ENCODE assay signal across 8 cellular contexts in the genomic region with DNA sequence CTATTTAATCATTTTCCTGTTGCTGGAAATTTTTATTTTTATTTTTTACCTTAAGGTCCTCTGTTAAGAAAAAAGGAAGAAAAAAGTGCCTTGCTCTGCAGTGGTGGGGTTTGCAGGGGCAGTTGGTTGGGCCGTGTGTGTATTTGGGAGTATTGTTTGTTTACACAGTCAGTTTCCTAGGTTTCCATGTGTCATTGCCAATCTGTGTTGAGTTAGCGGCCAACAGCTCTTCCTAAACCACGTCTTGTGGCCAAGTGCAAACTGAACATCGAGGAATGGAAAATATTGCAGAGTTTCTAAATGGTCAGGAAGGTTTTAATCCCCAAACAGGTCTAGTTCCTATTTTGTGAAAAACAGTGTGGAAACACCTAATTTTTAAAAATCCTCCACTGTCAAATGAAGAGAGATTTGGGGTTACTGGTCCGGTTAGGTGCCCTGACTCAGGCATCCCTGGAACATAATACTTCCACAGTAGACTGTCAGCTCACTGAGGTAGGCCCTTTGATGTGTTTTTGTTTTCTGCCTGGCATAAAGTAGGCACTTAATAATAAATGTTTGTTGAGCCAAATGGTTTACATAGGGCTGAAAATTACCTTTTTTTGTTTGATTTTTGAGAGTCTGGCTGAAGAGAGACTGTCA. TPM values are rescaled to one million over a fixed set of nuclear protein-coding genes. Genes with fewer than 3 reads are reported as not detected.
DNase-seq lines count a peak whose midpoint lies in the region; ATAC-seq and TF ChIP-seq lines count a peak whose summit lies in the region.

No MANE protein-coding gene starts in this region.

- H3K4me1 Mint-ChIP-seq in activated CD4-positive, alpha-beta memory T cell treated with anti-CD3 and anti-CD28 coated beads, Interleukin-2, amount 10 ng/mL, durations not matched to agents 7 days and 5 days, result no peaks in the 10 kb centered on the region

- POLR2A ChIA-PET in activated CD4-positive, alpha-beta memory T cell treated with anti-CD3 and anti-CD28 coated beads, Interleukin-2, amount 10 ng/mL, durations not matched to agents 7 days and 5 days (lab: Charles Lee), result no interaction called here

- intact Hi-C loops in Right ventricle myocardium superior (cut with DNase I), result no loop called here

- ATAC-seq in Right ventricle myocardium superior (ENCODE audit: poor library complexity) (peak; percentile 95), HG03108 (IDR thresholded peaks at IDR 0.05; ENCODE audit: unreplicated experiment) (no peak), SK-N-SH treated with all-trans-retinoic acid at 6 μM for 48 hours (no peak), HG02870 (IDR thresholded peaks at IDR 0.05; ENCODE audit: unreplicated experiment) (no peak)

- CTCF ChIA-PET in activated CD4-positive, alpha-beta memory T cell treated with anti-CD3 and anti-CD28 coated beads, Interleukin-2, amount 10 ng/mL, durations not matched to agents 7 days and 5 days (lab: Charles Lee), result no interaction called here

- no peaks in the 10 kb centered on the region for H3K36me3 Mint-ChIP-seq in activated CD4-positive, alpha-beta memory T cell treated with anti-CD3 and anti-CD28 coated beads, Interleukin-2, amount 10 ng/mL, durations not matched to agents 7 days and 5 days (ENCODE audit: low read depth)

- H3K9me3 Mint-ChIP-seq in activated CD4-positive, alpha-beta memory T cell treated with anti-CD3 and anti-CD28 coated beads, Interleukin-2, amount 10 ng/mL, durations not matched to agents 7 days and 5 days, result no peaks in the 10 kb centered on the region

- no peak overlapping the region for H3K4me3 Mint-ChIP-seq in activated CD4-positive, alpha-beta memory T cell treated with anti-CD3 and anti-CD28 coated beads, Interleukin-2, amount 10 ng/mL, durations not matched to agents 7 days and 5 days

- DNase-seq in HuH-7 (ENCODE audit: low spot score) (peak; percentile 5), SHP77 (lab: John Stamatoyannopoulos, UW) (peak; percentile 72), Right ventricle myocardium superior (peak; percentile 54), stromal cell of bone marrow (ENCODE audit: low read depth) (peak; percentile 81)
- DNase-seq in activated CD4-positive, alpha-beta memory T cell treated with anti-CD3 and anti-CD28 coated beads, Interleukin-2, amount 10 ng/mL, durations not matched to agents 7 days and 5 days, result no peak

- no peak overlapping the region for H3K27ac Mint-ChIP-seq in activated CD4-positive, alpha-beta memory T cell treated with anti-CD3 and anti-CD28 coated beads, Interleukin-2, amount 10 ng/mL, durations not matched to agents 7 days and 5 days

- H3K27me3 Mint-ChIP-seq in activated CD4-positive, alpha-beta memory T cell treated with anti-CD3 and anti-CD28 coated beads, Interleukin-2, amount 10 ng/mL, durations not matched to agents 7 days and 5 days, result peaks cover 4% of the 10 kb centered on the region

TF ChIP-seq in SK-N-SH treated with all-trans-retinoic acid at 6 μM for 48 hours, 23 proteins besides CTCF, POLR2A, EP300 and RAD21:
- TF ChIP-seq ARNTL (CRISPR knock-in tag; IDR thresholded peaks at IDR 0.05; ENCODE audit: borderline replicate concordance, low read depth) (no peak), ISL1 (CRISPR knock-in tag; IDR thresholded peaks at IDR 0.05) (no peak), GLIS3 (CRISPR knock-in tag; IDR thresholded peaks at IDR 0.05) (no peak), SNAI2 (CRISPR knock-in tag; IDR thresholded peaks at IDR 0.05) (no peak), ZNF565 (CRISPR knock-in tag; conservative IDR thresholded peaks at IDR 0.05; ENCODE audit: low read depth) (no peak)

RNA-seq across cellular contexts. Expression of gene MAMDC2, which starts 37.0 kb away (rescaled TPM):
- total RNA-seq in Right ventricle myocardium superior, result 10.0 TPM
- total RNA-seq in activated CD4-positive, alpha-beta memory T cell treated with anti-CD3 and anti-CD28 coated beads, Interleukin-2, amount 10 ng/mL, durations not matched to agents 7 days and 5 days, result under 1 TPM in 1 of 2 experiments, not detected in 1; 0.05 TPM

Comparison
In these comparisons a context has a peak if more than half of its experiments do, and no peak if none do; other contexts are left out.
1. RNA of gene MAMDC2, which starts 37.0 kb away (total RNA-seq): 10.0 TPM in Right ventricle myocardium superior (single experiment); 0.05 TPM in activated CD4-positive, alpha-beta memory T cell treated with anti-CD3 and anti-CD28 coated beads, Interleukin-2, amount 10 ng/mL, durations not matched to agents 7 days and 5 days; every median in the first group is over 10 times any median in the second.